Comparison of ENCODE assay signal across 8 cellular contexts in the genomic region with DNA sequence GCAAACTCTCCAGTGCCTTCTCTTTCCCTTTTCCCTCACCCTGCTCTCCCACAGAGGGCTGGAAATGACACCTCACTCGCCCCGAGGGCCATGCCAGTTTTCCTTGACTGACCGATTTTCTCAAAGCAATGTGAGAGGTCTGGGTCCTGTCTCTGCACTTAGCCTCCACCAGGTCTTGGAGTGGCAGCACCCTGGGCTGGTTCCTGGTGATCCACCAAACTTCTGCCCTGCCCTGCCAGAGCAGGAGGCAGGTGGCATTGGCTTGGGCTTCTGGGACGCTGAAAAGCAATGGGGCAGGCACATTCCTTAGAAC.
DNase-seq lines count a peak whose midpoint lies in the region; ATAC-seq and TF ChIP-seq lines count a peak whose summit lies in the region.

No MANE protein-coding gene starts in this region.

- no peaks in the 10 kb centered on the region; the same call in 1 of the 2 replicates for H3K27me3 Mint-ChIP-seq in WTC11 (ENCODE audit: low read depth)

- H3K4me1 Mint-ChIP-seq in WTC11, result peaks cover 52% of the 10 kb centered on the region

- H3K27ac ChIP-seq in HEK293 (ENCODE audit: extremely low read depth, low read depth, low read length) (no peak overlapping the region), iPS-18a (ENCODE audit: low read length) (no peak overlapping the region), smooth muscle cell (ENCODE audit: low read depth) (no peak overlapping the region)

- peaks cover 4% of the 10 kb centered on the region; the same call in 1 of the 2 replicates for H3K4me1 ChIP-seq in HEK293 (ENCODE audit: control insufficient read depth, insufficient read depth, low read length)
- H3K4me1 ChIP-seq in iPS-18a (ENCODE audit: control insufficient read depth, low read depth, low read length), result peaks cover 26% of the 10 kb centered on the region
- peaks cover 11% of the 10 kb centered on the region for H3K4me1 ChIP-seq in smooth muscle cell (ENCODE audit: low read depth)

- DNase-seq in WTC11 (ENCODE audit: low spot score), result no peak
- no peak for DNase-seq in smooth muscle cell (lab: John Stamatoyannopoulos, UW; ENCODE audit: unreplicated experiment)
- no peak for DNase-seq in NCI-H187 (lab: John Stamatoyannopoulos, UW)
- DNase-seq in activated CD4-positive, CD25-positive, alpha-beta regulatory T cell treated with anti-CD3 and anti-CD28 coated beads, Interleukin-2, amount 50 U/mL, for 72 hours, result no peak
- no peak for DNase-seq in amygdala (lab: John Stamatoyannopoulos, UW)

- CTCF ChIA-PET in HEK293 (lab: Yijun Ruan, JAX), result interaction anchor here (1.0 to 1.1 kb wide), 2 partner anchors 28 to 353 kb away, joined by 5 read pairs; no protein-coding TSS in a partner anchor
- CTCF ChIA-PET in WTC11 (lab: Charles Lee), result interaction anchor here (0.7 to 4.0 kb wide), 9 partner anchors 11 to 354 kb away, joined by 3 to 25 read pairs (median 10); no protein-coding TSS in a partner anchor

- peak overlapping the region; percentile 53; the same call in 1 of the 2 replicates for H3K27ac Mint-ChIP-seq in WTC11

- 11% methylated on average over 4 of the region's 4 CpGs for WGBS in smooth muscle cell (ENCODE audit: low lambda C conversion rate)

- peak overlapping the region; percentile 94 for H3K4me2 ChIP-seq in smooth muscle cell

- no peak overlapping the region for H2AFZ ChIP-seq in smooth muscle cell (ENCODE audit: low read depth)

- no peaks in the 10 kb centered on the region for H3K36me3 Mint-ChIP-seq in WTC11

- TF ChIP-seq CTCF in HEK293 (tag by site-specific recombination; IDR thresholded peaks at IDR 0.05) (no peak), WTC11 (IDR thresholded peaks at IDR 0.05) (no peak), smooth muscle cell (IDR thresholded peaks at IDR 0.05; ENCODE audit: borderline replicate concordance, insufficient read depth, poor library complexity, severe bottlenecking) (no peak)

- H3K4me3 Mint-ChIP-seq in WTC11, result peak overlapping the region; percentile 83

- peak overlapping the region; percentile 62 for H3K9ac ChIP-seq in iPS-18a (ENCODE audit: low read length)
- H3K9ac ChIP-seq in smooth muscle cell (ENCODE audit: low read depth), result no peak overlapping the region

- peaks cover 13% of the 10 kb centered on the region for H3K27me3 ChIP-seq in iPS-18a (ENCODE audit: control insufficient read depth, insufficient read depth, low read length)
- H3K27me3 ChIP-seq in smooth muscle cell (ENCODE audit: low read depth), result peaks cover 30% of the 10 kb centered on the region

- ATAC-seq in WTC11, result no peak
- ATAC-seq in HG03469 (IDR thresholded peaks at IDR 0.05; ENCODE audit: unreplicated experiment), result no peak

- POLR2A ChIA-PET in HEK293 (lab: Yijun Ruan, JAX) (interaction anchor here (0.6 to 2.0 kb wide), 2 partner anchors 23 to 658 kb away, joined by 3 to 6 read pairs; no protein-coding TSS in a partner anchor), WTC11 (lab: Charles Lee) (interaction anchor here (0.7 to 1.2 kb wide), 6 partner anchors 10 to 553 kb away, joined by 3 to 10 read pairs (median 3); no protein-coding TSS in a partner anchor)

- no peaks in the 10 kb centered on the region for H3K79me2 ChIP-seq in smooth muscle cell (ENCODE audit: low read depth)

- H3K36me3 ChIP-seq in HEK293 (ENCODE audit: control insufficient read depth in 2 of 2, insufficient read depth in 1 of 2, low read length in 2 of 2), result no peaks in the 10 kb centered on the region
- no peaks in the 10 kb centered on the region for H3K36me3 ChIP-seq in iPS-18a (ENCODE audit: control insufficient read depth, low read depth, low read length)
- H3K36me3 ChIP-seq in smooth muscle cell (ENCODE audit: low read depth), result no peaks in the 10 kb centered on the region

- H3K4me3 ChIP-seq in HEK293 (ENCODE audit: low read depth, low read length) (peak overlapping the region; percentile 58), iPS-18a (ENCODE audit: low read length) (peak overlapping the region; percentile 71), smooth muscle cell (peak overlapping the region; percentile 64)

- peaks cover 14% of the 10 kb centered on the region for H4K20me1 ChIP-seq in smooth muscle cell (ENCODE audit: low read depth)

- peaks cover 3% of the 10 kb centered on the region for H3F3A ChIP-seq in smooth muscle cell (ENCODE audit: low read depth)

- no peaks in the 10 kb centered on the region for H3K9me3 Mint-ChIP-seq in WTC11

- no peaks in the 10 kb centered on the region for H3K9me3 ChIP-seq in HEK293 (ENCODE audit: control insufficient read depth, insufficient read depth, low read depth, low read length)
- no peaks in the 10 kb centered on the region for H3K9me3 ChIP-seq in iPS-18a (ENCODE audit: control insufficient read depth, low read depth, low read length)
- no peaks in the 10 kb centered on the region for H3K9me3 ChIP-seq in smooth muscle cell (replicated peaks; ENCODE audit: low read depth)

TF ChIP-seq in HEK293, 187 proteins besides CTCF, POLR2A, EP300 and RAD21 (continues in another document):
- TF ChIP-seq GLIS2 (tag by site-specific recombination; IDR thresholded peaks at IDR 0.05), result no peak
- peak; percentile 65; the same call in 1 of the 2 replicates for TF ChIP-seq ZNF341 (tag by site-specific recombination; IDR thresholded peaks at IDR 0.05; ENCODE audit: low read depth)
- 0 out of 2 replicates have a peak, but pooled peaks have one; percentile 9 for TF ChIP-seq SCRT2 (tag by site-specific recombination; IDR thresholded peaks at IDR 0.05)

TF ChIP-seq in WTC11, 78 proteins besides CTCF, POLR2A, EP300 and RAD21:
- TF ChIP-seq NR3C1 (CRISPR knock-in tag; conservative IDR thresholded peaks at IDR 0.05; ENCODE audit: low read depth), result no peak
- no peak for TF ChIP-seq FOXK1 (CRISPR knock-in tag; IDR thresholded peaks at IDR 0.05)
- 0 out of 2 replicates have a peak, but pooled peaks have one; percentile 64 for TF ChIP-seq MYBL2 (CRISPR knock-in tag; IDR thresholded peaks at IDR 0.05)
- 0 out of 2 replicates have a peak, but pooled peaks have one; percentile 16 for TF ChIP-seq FOXP1 (CRISPR knock-in tag; IDR thresholded peaks at IDR 0.05; ENCODE audit: borderline replicate concordance)
